ENCODE assay signal across 32 cellular contexts in the genomic region with DNA sequence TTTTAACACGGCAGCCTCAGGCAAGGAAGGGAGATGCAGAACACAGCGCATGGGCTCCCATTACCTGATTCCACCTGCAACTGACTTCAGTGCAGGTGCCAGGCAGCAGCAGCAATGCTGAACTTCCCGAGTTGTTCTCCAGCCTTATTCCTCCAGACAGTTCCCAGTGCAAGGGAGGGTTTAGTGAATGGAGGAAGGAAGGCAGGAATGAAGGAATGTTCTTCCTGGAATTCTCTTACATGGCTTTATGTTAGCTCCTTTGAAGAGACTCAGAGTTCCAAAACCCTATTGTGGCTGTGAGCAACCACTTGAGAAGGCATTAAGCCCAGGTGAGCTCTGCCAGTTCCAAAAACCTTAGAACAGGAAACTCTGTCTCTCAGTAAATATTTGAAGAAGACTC. TPM values are rescaled to one million over a fixed set of nuclear protein-coding genes. Genes with fewer than 3 reads are reported as not detected.
"Had no signal": no experiment of that assay in that cellular context is flagged by ENCODE, and none has a peak within 500 bp of the region (broad histone marks: within the 10 kb centered on the region; RNA-seq: fewer than 3 reads in every experiment).

No MANE protein-coding gene starts in this region.

- H3K36me3 Mint-ChIP-seq: mesothelial cell of epicardium; stimulated activated effector memory CD8-positive, alpha-beta T cell treated with anti-CD3 and anti-CD28 coated beads, Interleukin-12 subunit alpha, Interleukin-12 subunit beta, amount 100 ng/mL, for 72 hours had no signal

- H3K27ac ChIP-seq: neutrophil, pancreas, right lobe of liver, stomach, thyroid gland, vagina had no signal

- H3K36me3 ChIP-seq: neutrophil, pancreas, right lobe of liver, stomach, thyroid gland, vagina had no signal

- FAIRE-seq: endometrium, frontal cortex, kidney, pancreas had no signal

- ATAC-seq: effector memory CD8-positive, alpha-beta T cell; left lobe of liver; mucosa of descending colon; natural killer cell treated with Interleukin-12 subunit alpha and Interleukin-12 subunit beta and Interleukin-15 and Interleukin-18, amount 100 ng/mL, for 72 hours; pancreas; right lobe of liver; stimulated activated effector memory CD8-positive, alpha-beta T cell treated with anti-CD3 and anti-CD28 coated beads, Interleukin-12 subunit alpha, Interleukin-12 subunit beta, amount 100 ng/mL, for 72 hours had no signal

- H3K4me1 ChIP-seq: pancreas, right lobe of liver, stomach, thyroid gland had no signal

- H3K4me3 ChIP-seq: lung, mucosa of descending colon, pancreas, right lobe of liver, stomach, thyroid gland, vagina had no signal

- H3K9me3 ChIP-seq: mucosa of descending colon, neutrophil, pancreas, right lobe of liver, thyroid gland, vagina had no signal

- H3K4me1 Mint-ChIP-seq: memory B cell; naive B cell; neural crest cell; stimulated activated effector memory CD8-positive, alpha-beta T cell treated with anti-CD3 and anti-CD28 coated beads, Interleukin-12 subunit alpha, Interleukin-12 subunit beta, amount 100 ng/mL, for 72 hours had no signal

- H3K27me3 ChIP-seq: neutrophil, pancreas, right lobe of liver, thyroid gland, vagina had no signal

- DNase-seq: cortex of kidney; effector memory CD8-positive, alpha-beta T cell; erythroblast; kidney; mucosa of descending colon; naive B cell; pancreas; right lobe of liver; stimulated activated CD4-positive, alpha-beta T cell treated with anti-CD3 and anti-CD28 coated beads, Interleukin-2, amount 100 ng/mL, for 24 hours; stimulated activated CD4-positive, alpha-beta T cell treated with anti-CD3 and anti-CD28 coated beads, Interleukin-4, amount 100 ng/mL, for 24 hours; stimulated activated naive CD4-positive, alpha-beta T cell treated with Interleukin-2 at 50 U/mL for 16 hours; stomach; thyroid gland; trophoblast cell had no signal

- H3K27ac Mint-ChIP-seq: effector memory CD8-positive, alpha-beta T cell; memory B cell; mesothelial cell of epicardium; naive B cell; natural killer cell treated with Interleukin-12 subunit alpha and Interleukin-12 subunit beta and Interleukin-15 and Interleukin-18, amount 100 ng/mL, for 72 hours; stimulated activated effector memory CD8-positive, alpha-beta T cell treated with anti-CD3 and anti-CD28 coated beads, Interleukin-12 subunit alpha, Interleukin-12 subunit beta, amount 100 ng/mL, for 72 hours had no signal

- H3K4me3 Mint-ChIP-seq: effector memory CD8-positive, alpha-beta T cell; memory B cell; mesothelial cell of epicardium; naive B cell; natural killer cell treated with Interleukin-12 subunit alpha and Interleukin-12 subunit beta and Interleukin-15 and Interleukin-18, amount 100 ng/mL, for 72 hours; neural crest cell; stimulated activated effector memory CD8-positive, alpha-beta T cell treated with anti-CD3 and anti-CD28 coated beads, Interleukin-12 subunit alpha, Interleukin-12 subunit beta, amount 100 ng/mL, for 72 hours had no signal

RNA-seq across cellular contexts. Expression of gene SERPINB7, which starts 45.5 kb away (rescaled TPM):
- total RNA-seq: dermis microvascular lymphatic vessel endothelial cell; frontal cortex; left lobe of liver; liver; mucosa of descending colon; natural killer cell treated with Interleukin-12 subunit alpha and Interleukin-12 subunit beta and Interleukin-15 and Interleukin-18, amount 100 ng/mL, for 72 hours; neural crest cell; pancreas; posterior vena cava; pulmonary artery endothelial cell; right lobe of liver; stomach; subcutaneous adipose tissue; temporal lobe; thyroid gland; ureter had no signal
- polyA plus RNA-seq: liver, pancreas had no signal
